Comparison of ENCODE assay signal across 28 cellular contexts in genomic region chr10:67175354-67175753, GRCh38.
"Had no signal": no experiment of that assay in that cellular context is flagged by ENCODE, and none has a peak within 500 bp of the region (broad histone marks: within the 10 kb centered on the region; RNA-seq: fewer than 3 reads in every experiment).

No MANE protein-coding gene starts in this region.

- H3K27ac ChIP-seq: heart left ventricle, left ventricle myocardium inferior, neural progenitor cell, neutrophil, parathyroid adenoma, skin epidermis, stomach, suprapubic skin, thoracic aorta, tibial artery, upper lobe of right lung, uterus had no signal

- ATAC-seq: heart left ventricle; natural killer cell; right cardiac atrium; sciatic nerve; stimulated activated naive B cell treated with anti-CD40 and anti-IgM and Interleukin-4, amounts not matched to agents 10 μg/mL and 1 μg/mL and 100 μg/mL, for 72 hours; stimulated activated naive CD8-positive, alpha-beta T cell treated with anti-CD3 and anti-CD28 coated beads, Interleukin-15, Interleukin-2, amounts not matched to agents 100 U/mL and 50 U/mL, for 24 hours; upper lobe of right lung had no signal

- DNase-seq: heart left ventricle; kidney; left ventricle myocardium inferior; mesenchymal stem cell; naive B cell; natural killer cell; nephron progenitor cell; occipital lobe; retina; right cardiac atrium; stimulated activated CD4-positive, alpha-beta T cell treated with anti-CD3 and anti-CD28 coated beads, Interleukin-12 subunit alpha, Interleukin-12 subunit beta, amount 100 ng/mL, for 4 hours; stimulated activated CD4-positive, alpha-beta T cell treated with anti-CD3 and anti-CD28 coated beads, Interleukin-15, amount 100 ng/mL, for 24 hours; stimulated activated CD4-positive, alpha-beta T cell treated with anti-CD3 and anti-CD28 coated beads, Interleukin-2, amount 100 ng/mL, for 24 hours; stimulated activated CD4-positive, alpha-beta T cell treated with anti-CD3 and anti-CD28 coated beads, Interleukin-4, amount 100 ng/mL, for 1 hour; stimulated activated naive B cell treated with anti-CD40 and anti-IgM and Interleukin-4, amounts not matched to agents 10 μg/mL and 1 μg/mL and 100 μg/mL, for 72 hours; stimulated activated naive CD8-positive, alpha-beta T cell treated with anti-CD3 and anti-CD28 coated beads, Interleukin-15, Interleukin-2, amounts not matched to agents 100 U/mL and 50 U/mL, for 24 hours; stomach; tibial artery; trophoblast cell; upper lobe of right lung; uterus had no signal

- H3K27me3 ChIP-seq: heart left ventricle, neural progenitor cell, neutrophil, stomach, suprapubic skin, tibial artery, upper lobe of right lung, uterus had no signal

- FAIRE-seq: kidney had no signal

- H3K36me3 ChIP-seq: heart left ventricle, left ventricle myocardium inferior, neural progenitor cell, neutrophil, stomach, suprapubic skin, thoracic aorta, tibial artery, upper lobe of right lung, uterus had no signal

- H3K9me3 ChIP-seq: left ventricle myocardium inferior, neutrophil, stomach, suprapubic skin, thoracic aorta, tibial artery, upper lobe of right lung, uterus had no signal

- H3K4me1 ChIP-seq: heart left ventricle, left ventricle myocardium inferior, parathyroid adenoma, stomach, suprapubic skin, tibial artery, upper lobe of right lung, uterus had no signal

- H3K4me3 ChIP-seq: heart left ventricle, left ventricle myocardium inferior, neural progenitor cell, skin epidermis, stomach, suprapubic skin, thoracic aorta, tibial artery, upper lobe of right lung, uterus had no signal

- H3K9ac ChIP-seq: neural progenitor cell, parathyroid adenoma had no signal

- H2AFZ ChIP-seq: neural progenitor cell, parathyroid adenoma had no signal

- H3K4me2 ChIP-seq: neural progenitor cell had no signal

- H3K79me2 ChIP-seq: parathyroid adenoma had no signal
